ENCODE assay signal across 9 cellular contexts in the genomic region with DNA sequence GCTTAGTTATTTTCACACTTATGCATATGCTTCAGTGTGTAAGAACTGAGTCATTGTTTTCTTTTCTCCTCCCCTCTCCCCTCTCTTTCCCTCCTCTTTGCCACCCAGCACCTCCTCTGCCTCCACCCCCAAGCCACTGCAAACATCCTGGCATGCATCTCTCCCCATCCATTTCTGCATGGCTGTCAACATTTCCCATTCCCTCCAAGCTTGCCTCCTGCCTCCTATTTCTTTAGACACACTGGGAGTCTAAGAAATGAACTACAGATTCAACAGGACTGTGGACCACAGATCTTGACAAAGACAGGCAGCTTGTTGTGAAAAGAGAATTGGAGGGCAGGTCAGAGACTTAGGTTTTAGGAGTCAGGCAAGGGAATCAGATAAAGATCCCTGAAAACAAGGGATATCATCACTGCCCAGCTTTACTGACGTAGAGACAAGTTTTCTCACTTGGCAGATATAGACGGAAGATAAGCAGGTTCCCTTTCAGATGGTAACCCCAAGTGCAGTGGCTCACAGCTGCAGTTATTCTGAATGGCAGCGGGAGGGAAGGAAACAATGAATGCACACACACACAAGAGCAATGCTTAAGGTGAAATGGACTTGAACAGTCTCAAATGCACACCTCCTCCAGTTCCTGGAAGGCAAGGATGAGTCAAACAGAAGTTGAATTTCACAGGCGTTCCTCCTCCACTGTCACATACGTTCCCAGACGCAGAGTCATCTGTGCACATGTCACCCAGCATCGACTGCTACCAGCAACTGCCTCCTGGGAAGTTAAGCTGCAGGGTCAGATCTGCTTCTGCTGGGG. TPM values are rescaled to one million over a fixed set of nuclear protein-coding genes. Genes with fewer than 3 reads are reported as not detected.
DNase-seq lines count a peak whose midpoint lies in the region; ATAC-seq, FAIRE-seq and TF ChIP-seq lines count a peak whose summit lies in the region.
"Had no signal": no experiment of that assay in that cellular context is flagged by ENCODE, and none has a peak within 500 bp of the region (broad histone marks: within the 10 kb centered on the region; RNA-seq: fewer than 3 reads in every experiment).

No MANE protein-coding gene starts in this region.

- H3K9ac ChIP-seq in HepG2 (ENCODE audit: insufficient read depth, low read depth, low read length): no peak overlapping the region
- H3K9ac ChIP-seq: parathyroid adenoma had no signal

- peaks cover 42% of the 10 kb centered on the region for H3K4me1 Mint-ChIP-seq in activated CD4-positive, alpha-beta T cell treated with anti-CD3 and anti-CD28 coated beads for 36 hours
- H3K4me1 Mint-ChIP-seq in activated CD8-positive, alpha-beta memory T cell treated with anti-CD3 and anti-CD28 coated beads, Interleukin-2, amount 10 ng/mL, durations not matched to agents 7 days and 5 days: peaks cover 27% of the 10 kb centered on the region

- H3K27ac Mint-ChIP-seq in activated CD4-positive, alpha-beta T cell treated with anti-CD3 and anti-CD28 coated beads for 36 hours: peak overlapping the region; percentile 84
- H3K27ac Mint-ChIP-seq in activated CD8-positive, alpha-beta memory T cell treated with anti-CD3 and anti-CD28 coated beads, Interleukin-2, amount 10 ng/mL, durations not matched to agents 7 days and 5 days: peak overlapping the region; percentile 62

- H3K36me3 Mint-ChIP-seq in activated CD4-positive, alpha-beta T cell treated with anti-CD3 and anti-CD28 coated beads for 36 hours (ENCODE audit: low read depth): peaks cover 2% of the 10 kb centered on the region
- H3K36me3 Mint-ChIP-seq in activated CD8-positive, alpha-beta memory T cell treated with anti-CD3 and anti-CD28 coated beads, Interleukin-2, amount 10 ng/mL, durations not matched to agents 7 days and 5 days: no peaks in the 10 kb centered on the region

- ATAC-seq in activated CD4-positive, alpha-beta T cell treated with anti-CD3 and anti-CD28 coated beads for 36 hours: peak; percentile 93
- ATAC-seq in activated CD8-positive, alpha-beta memory T cell treated with anti-CD3 and anti-CD28 coated beads, Interleukin-2, amount 10 ng/mL, durations not matched to agents 7 days and 5 days: peak; percentile 82
- ATAC-seq in stimulated activated naive CD8-positive, alpha-beta T cell treated with anti-CD3 and anti-CD28 coated beads, Interleukin-15, Interleukin-2, amounts not matched to agents 100 U/mL and 50 U/mL, for 24 hours: peak; percentile 97
- ATAC-seq in HepG2 (no peak), GM19467 (IDR thresholded peaks at IDR 0.05; ENCODE audit: unreplicated experiment) (no peak)

- DNase-seq in activated CD4-positive, alpha-beta T cell treated with anti-CD3 and anti-CD28 coated beads for 36 hours: peak; percentile 83
- no peak for DNase-seq in activated CD4-positive, alpha-beta T cell treated with anti-CD3 and anti-CD28 coated beads, Interleukin-2, amount 50 U/mL, for 1 hour
- DNase-seq in activated CD8-positive, alpha-beta memory T cell treated with anti-CD3 and anti-CD28 coated beads, Interleukin-2, amount 10 ng/mL, durations not matched to agents 7 days and 5 days: peak; percentile 67
- peak; percentile 59 for DNase-seq in inferior parietal cortex (ENCODE audit: extremely low spot score)
- peak; percentile 64 for DNase-seq in stimulated activated naive CD8-positive, alpha-beta T cell treated with anti-CD3 and anti-CD28 coated beads, Interleukin-15, Interleukin-2, amounts not matched to agents 100 U/mL and 50 U/mL, for 24 hours
- DNase-seq in NCI-H1694 (lab: John Stamatoyannopoulos, UW): no peak
- no peak for DNase-seq in HepG2 (ENCODE audit: low spot score)

- FAIRE-seq in HepG2 (lab: Jason Lieb, UNC): no peak

- CTCF ChIA-PET in activated CD4-positive, alpha-beta T cell treated with anti-CD3 and anti-CD28 coated beads for 36 hours (lab: Charles Lee): interaction anchor here (1.2 to 3.8 kb wide), 5 partner anchors 15 to 349 kb away, joined by 3 to 14 read pairs (median 3); no protein-coding TSS in a partner anchor
- CTCF ChIA-PET in activated CD8-positive, alpha-beta memory T cell treated with anti-CD3 and anti-CD28 coated beads, Interleukin-2, amount 10 ng/mL, durations not matched to agents 7 days and 5 days (lab: Charles Lee): interaction anchor here (0.6 to 2.0 kb wide), 2 partner anchors 289 to 1639 kb away, joined by 3 to 8 read pairs; no protein-coding TSS in a partner anchor
- CTCF ChIA-PET in HepG2 (lab: Yijun Ruan, JAX; ENCODE audit: low intra/inter-chr PET ratio, low total read pairs): no interaction called here

- no peaks in the 10 kb centered on the region for H3K27me3 Mint-ChIP-seq in activated CD4-positive, alpha-beta T cell treated with anti-CD3 and anti-CD28 coated beads for 36 hours
- no peaks in the 10 kb centered on the region for H3K27me3 Mint-ChIP-seq in activated CD8-positive, alpha-beta memory T cell treated with anti-CD3 and anti-CD28 coated beads, Interleukin-2, amount 10 ng/mL, durations not matched to agents 7 days and 5 days

- no peaks in the 10 kb centered on the region for H3K9me3 ChIP-seq in HepG2 (ENCODE audit: low read length)

- no peaks in the 10 kb centered on the region for H3K79me2 ChIP-seq in HepG2 (ENCODE audit: insufficient read depth, low read length)
- H3K79me2 ChIP-seq: parathyroid adenoma had no signal

- H3K27ac ChIP-seq in HepG2 (ENCODE audit: extremely low read length, insufficient read depth, low read length): no peak overlapping the region
- H3K27ac ChIP-seq: parathyroid adenoma had no signal

- TF ChIP-seq POLR2A in HepG2 (IDR thresholded peaks at IDR 0.05; ENCODE audit: insufficient read depth in 1 of 2, low read depth in 2 of 2, low read length in 2 of 2): no peak

- H3K4me1 ChIP-seq in HepG2 (ENCODE audit: insufficient read depth, low read length): no peaks in the 10 kb centered on the region
- H3K4me1 ChIP-seq: parathyroid adenoma had no signal

- POLR2A ChIA-PET in activated CD4-positive, alpha-beta T cell treated with anti-CD3 and anti-CD28 coated beads for 36 hours (lab: Charles Lee): interaction anchor here (0.6 to 1.0 kb wide), 3 partner anchors 9 to 58 kb away, joined by 3 read pairs; no protein-coding TSS in a partner anchor
- POLR2A ChIA-PET in HepG2 (lab: Yijun Ruan, JAX): no interaction called here

- no peak for TF ChIP-seq RAD21 in HepG2 (CRISPR knock-in tag; IDR thresholded peaks at IDR 0.05)

- TF ChIP-seq EP300 in HepG2 (IDR thresholded peaks at IDR 0.05; ENCODE audit: low read depth in 2 of 2, low read length in 2 of 2) (no peak), HepG2 (CRISPR knock-in tag; IDR thresholded peaks at IDR 0.05; ENCODE audit: borderline replicate concordance) (no peak)

- H2AFZ ChIP-seq in HepG2 (ENCODE audit: low read length): no peak overlapping the region
- H2AFZ ChIP-seq: parathyroid adenoma had no signal

- no TSS peak for BruUV-seq in HepG2 (replicated peaks; lab: Mats Ljungman, UMichigan)

- in situ Hi-C loops in HepG2 (cut with HindIII; ENCODE audit: extremely low pct_ligation_motif_present, low pct_unique_long_range_greater_than_20kb): no loop called here

- 35% methylated on average over 7 of the region's 7 CpGs for WGBS in HepG2 (ENCODE audit: low lambda C conversion rate)

- H3K27me3 ChIP-seq in HepG2 (ENCODE audit: control insufficient read depth in 1 of 2, insufficient read depth in 2 of 2, low read length in 2 of 2): peaks cover 0 to 5% of the 10 kb centered on the region in 2 experiments; a peak in 2 of 5 replicates

- no peaks in the 10 kb centered on the region for H3K36me3 ChIP-seq in HepG2 (replicated peaks in 1 of 2; ENCODE audit: control insufficient read depth in 1 of 2, insufficient read depth in 2 of 2, low read length in 2 of 2)

- peak overlapping the region; percentile 9 for H3K4me3 Mint-ChIP-seq in activated CD4-positive, alpha-beta T cell treated with anti-CD3 and anti-CD28 coated beads for 36 hours
- H3K4me3 Mint-ChIP-seq in activated CD8-positive, alpha-beta memory T cell treated with anti-CD3 and anti-CD28 coated beads, Interleukin-2, amount 10 ng/mL, durations not matched to agents 7 days and 5 days: no peak overlapping the region

- H3K4me2 ChIP-seq in HepG2 (ENCODE audit: low read depth, low read length): no peak overlapping the region

- intact Hi-C loops in activated CD4-positive, alpha-beta T cell treated with anti-CD3 and anti-CD28 coated beads for 36 hours (cut with DNase I, micrococcal nuclease): loop anchor here (1.0 to 5.0 kb wide), 12 partner anchors 36 to 288 kb away; no protein-coding TSS in a partner anchor
- intact Hi-C loops in HepG2 (cut with micrococcal nuclease; ENCODE audit: unreplicated experiment): no loop called here

- no peaks in the 10 kb centered on the region for H4K20me1 ChIP-seq in HepG2 (ENCODE audit: insufficient read depth, low read length)

- H3K9me3 Mint-ChIP-seq in activated CD4-positive, alpha-beta T cell treated with anti-CD3 and anti-CD28 coated beads for 36 hours (ENCODE audit: low read depth): no peaks in the 10 kb centered on the region
- H3K9me3 Mint-ChIP-seq in activated CD8-positive, alpha-beta memory T cell treated with anti-CD3 and anti-CD28 coated beads, Interleukin-2, amount 10 ng/mL, durations not matched to agents 7 days and 5 days (ENCODE audit: low read depth): no peaks in the 10 kb centered on the region

- TF ChIP-seq CTCF in HepG2 (CRISPR knock-in tag; IDR thresholded peaks at IDR 0.05): no peak

- no peak overlapping the region for H3K4me3 ChIP-seq in HepG2 (replicated peaks in 1 of 3; ENCODE audit: insufficient read depth in 1 of 3, low read depth in 2 of 3, low read length in 3 of 3)

RNA-seq across cellular contexts. Expression of gene HIVEP3, which starts 56.1 kb away (rescaled TPM):
- 10 to 100 TPM; 29.4 to 39.6 TPM for total RNA-seq in activated CD4-positive, alpha-beta T cell treated with anti-CD3 and anti-CD28 coated beads for 36 hours
- total RNA-seq in activated CD8-positive, alpha-beta memory T cell treated with anti-CD3 and anti-CD28 coated beads, Interleukin-2, amount 10 ng/mL, durations not matched to agents 7 days and 5 days: 10 to 100 TPM; 15.1 to 18.1 TPM
- not detected in 2 replicates for total RNA-seq in HepG2 (2016; rRNA removed; fragmentation: Illumina TruSeq; extraction: Trizol)
- total RNA-seq in HepG2 (2016; cell fraction: cytosol; rRNA removed; fragmentation: Illumina TruSeq; extraction: Trizol; ENCODE audit: low read depth): 0.18 TPM in 1 of 2 replicates, not detected in the other
- not detected in 2 replicates for total RNA-seq in HepG2 (2016; cell fraction: insoluble cytoplasmic fraction; rRNA removed; fragmentation: Illumina TruSeq; extraction: Trizol)
- total RNA-seq in HepG2 (2016; cell fraction: membrane; rRNA removed; fragmentation: Illumina TruSeq; extraction: Trizol): not detected in 2 replicates
- total RNA-seq in HepG2 (2016; cell fraction: nucleus; rRNA removed; fragmentation: Illumina TruSeq; extraction: Trizol): not detected in 2 replicates
- polyA plus RNA-seq in HepG2 (2011; rRNA removed): 0.01 and 0.05 TPM in 2 replicates
- polyA plus RNA-seq in HepG2 (2011; cell fraction: cytosol; rRNA removed): 0.01 and 0.03 TPM in 2 replicates
- not detected in 2 replicates for polyA plus RNA-seq in HepG2 (2011; cell fraction: nucleus; rRNA removed)
- polyA plus RNA-seq in HepG2 (2012): 0.01 TPM in 1 of 2 replicates, not detected in the other
- polyA plus RNA-seq in HepG2 (2016; cell fraction: cytosol; fragmentation: Illumina TruSeq; extraction: Trizol; ENCODE audit: low read depth): 0.11 and 0.15 TPM in 2 replicates
- not detected in 2 replicates for polyA plus RNA-seq in HepG2 (2016; cell fraction: insoluble cytoplasmic fraction; fragmentation: Illumina TruSeq; extraction: Trizol; ENCODE audit: low read depth)
- polyA plus RNA-seq in HepG2 (2016; cell fraction: membrane; fragmentation: Illumina TruSeq; extraction: Trizol; ENCODE audit: low read depth): 0.17 and 0.19 TPM in 2 replicates
- not detected in 2 replicates for polyA plus RNA-seq in HepG2 (2016; cell fraction: nucleus; fragmentation: Illumina TruSeq; extraction: Trizol; ENCODE audit: insufficient read depth, low read depth)
- 0.70 TPM in 1 of 2 replicates, not detected in the other for polyA minus RNA-seq in HepG2 (2011; rRNA and poly(A)+ RNA removed; ENCODE audit: low replicate concordance)
- polyA minus RNA-seq in HepG2 (2011; cell fraction: cytosol; rRNA and poly(A)+ RNA removed): 0.49 TPM in 1 of 2 replicates, not detected in the other
- not detected in 2 replicates for polyA minus RNA-seq in HepG2 (2011; cell fraction: nucleus; rRNA and poly(A)+ RNA removed)

Comparison
In these comparisons a context has a peak if more than half of its experiments do, and no peak if none do; other contexts are left out.
1. DNase-seq: peak in activated CD4-positive, alpha-beta T cell treated with anti-CD3 and anti-CD28 coated beads for 36 hours (single experiment), activated CD8-positive, alpha-beta memory T cell treated with anti-CD3 and anti-CD28 coated beads, Interleukin-2, amount 10 ng/mL, durations not matched to agents 7 days and 5 days (single experiment), inferior parietal cortex (single experiment) and stimulated activated naive CD8-positive, alpha-beta T cell treated with anti-CD3 and anti-CD28 coated beads, Interleukin-15, Interleukin-2, amounts not matched to agents 100 U/mL and 50 U/mL, for 24 hours (single experiment); none in activated CD4-positive, alpha-beta T cell treated with anti-CD3 and anti-CD28 coated beads, Interleukin-2, amount 50 U/mL, for 1 hour (single experiment), NCI-H1694 (single experiment) and HepG2 (single experiment).
2. ATAC-seq: peak in activated CD4-positive, alpha-beta T cell treated with anti-CD3 and anti-CD28 coated beads for 36 hours (single experiment), activated CD8-positive, alpha-beta memory T cell treated with anti-CD3 and anti-CD28 coated beads, Interleukin-2, amount 10 ng/mL, durations not matched to agents 7 days and 5 days (single experiment) and stimulated activated naive CD8-positive, alpha-beta T cell treated with anti-CD3 and anti-CD28 coated beads, Interleukin-15, Interleukin-2, amounts not matched to agents 100 U/mL and 50 U/mL, for 24 hours (single experiment); none in HepG2 (single experiment) and GM19467 (single experiment).
3. RNA of gene HIVEP3, which starts 56.1 kb away (total RNA-seq): 29.4 to 39.6 TPM in activated CD4-positive, alpha-beta T cell treated with anti-CD3 and anti-CD28 coated beads for 36 hours and 15.1 to 18.1 TPM in activated CD8-positive, alpha-beta memory T cell treated with anti-CD3 and anti-CD28 coated beads, Interleukin-2, amount 10 ng/mL, durations not matched to agents 7 days and 5 days; 0.18 TPM in HepG2; every median in the first group is over 10 times any median in the second.